ENCODE assay signal across 15 cellular contexts in the genomic region with DNA sequence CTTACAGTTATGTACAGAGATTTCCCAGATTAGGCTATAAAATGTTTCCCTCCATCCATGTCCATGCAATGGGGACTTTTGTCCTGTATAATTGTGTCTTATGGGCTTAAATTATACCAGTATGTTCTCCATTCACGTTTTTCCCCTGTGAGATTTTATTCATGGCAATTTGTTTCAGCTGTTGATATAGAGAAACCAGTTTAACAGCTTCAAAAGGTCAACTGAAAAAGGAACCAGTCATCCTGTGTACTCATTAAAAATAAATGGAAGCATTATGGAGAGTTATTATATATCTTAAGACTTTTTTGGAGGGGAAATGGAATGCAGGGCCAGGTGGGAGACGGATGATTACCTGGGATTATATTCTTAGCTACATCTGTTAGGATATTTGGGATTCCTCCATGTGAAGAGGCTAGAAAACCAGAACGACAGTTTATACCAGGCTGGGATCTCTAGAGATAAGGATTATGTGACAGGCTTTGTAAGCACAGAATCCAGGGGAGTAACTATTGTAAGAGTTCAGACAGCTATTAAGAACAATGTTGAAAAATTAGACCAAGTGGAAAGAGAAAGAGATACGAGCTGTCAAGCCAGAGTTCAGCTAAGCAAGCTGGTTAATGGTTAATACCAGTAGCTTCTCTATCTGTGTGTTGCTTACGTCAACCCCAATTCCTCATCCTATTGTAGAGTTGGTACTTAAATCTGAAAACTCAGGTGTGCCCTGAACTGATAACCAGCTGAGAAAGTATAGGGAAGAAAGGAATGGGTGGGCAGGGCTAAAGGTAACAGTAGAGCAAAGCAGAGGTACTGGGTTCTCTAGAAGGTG. TPM values are rescaled to one million over a fixed set of nuclear protein-coding genes. Genes with fewer than 3 reads are reported as not detected.
DNase-seq lines count a peak whose midpoint lies in the region; ATAC-seq and TF ChIP-seq lines count a peak whose summit lies in the region.
"Had no signal": no experiment of that assay in that cellular context is flagged by ENCODE, and none has a peak within 500 bp of the region (broad histone marks: within the 10 kb centered on the region; RNA-seq: fewer than 3 reads in every experiment).

No MANE protein-coding gene starts in this region.

- no peaks in the 10 kb centered on the region for H3K27me3 Mint-ChIP-seq in Calu3 (ENCODE audit: unreplicated experiment)
- peaks cover 31% of the 10 kb centered on the region for H3K27me3 Mint-ChIP-seq in activated naive CD8-positive, alpha-beta T cell treated with anti-CD3 and anti-CD28 coated beads for 36 hours

- DNase-seq in Calu3 (no peak), NCI-H2107 treated with DMSO at 0.1 percent for 48 hours (lab: John Stamatoyannopoulos, UW; ENCODE audit: unreplicated experiment) (no peak), GM13977 (ENCODE audit: low spot score) (no peak)
- no peak for DNase-seq in activated naive CD8-positive, alpha-beta T cell treated with anti-CD3 and anti-CD28 coated beads for 36 hours
- DNase-seq: activated CD4-positive, alpha-beta T cell treated with anti-CD3 and anti-CD28 coated beads for 48 hours; GDM1; glutamatergic neuron; NCI-H1930; SHP77 had no signal

- no peak for TF ChIP-seq CTCF in Calu3 (IDR thresholded peaks at IDR 0.05; ENCODE audit: unreplicated experiment)
- TF ChIP-seq CTCF in GM13977 (IDR thresholded peaks at IDR 0.05; ENCODE audit: extremely low read depth, insufficient read depth, missing control alignments), result no peak

- H3K4me1 Mint-ChIP-seq in Calu3 (ENCODE audit: low read depth, unreplicated experiment), result peaks cover 34% of the 10 kb centered on the region
- peaks cover 7% of the 10 kb centered on the region for H3K4me1 Mint-ChIP-seq in activated naive CD8-positive, alpha-beta T cell treated with anti-CD3 and anti-CD28 coated beads for 36 hours
- H3K4me1 Mint-ChIP-seq: activated naive CD4-positive, alpha-beta T cell treated with anti-CD3 and anti-CD28 coated beads, Interleukin-2, amount 50 U/mL, for 24 hours; stimulated activated effector memory CD8-positive, alpha-beta T cell treated with anti-CD3 and anti-CD28 coated beads, Interleukin-12 subunit alpha, Interleukin-12 subunit beta, amount 100 ng/mL, for 72 hours had no signal

- CTCF ChIA-PET in Calu3 (lab: Charles Lee), result interaction anchor here (0.6 to 1.7 kb wide), 7 partner anchors 12 to 49 kb away, joined by 3 to 9 read pairs (median 5); no protein-coding TSS in a partner anchor

- BruUV-seq in Calu3 (replicated peaks; lab: Mats Ljungman, UMichigan), result no TSS peak

- in situ Hi-C loops in GM13977 (cut with MboI; ENCODE audit: low pct_unique_long_range_greater_than_20kb, low sequenced_read_pairs, unreplicated experiment), result loop anchor here (5.0 kb wide), 1 partner anchor 43 kb away; no protein-coding TSS in a partner anchor

- peak overlapping the region; percentile 59 for H3K27ac Mint-ChIP-seq in Calu3 (ENCODE audit: unreplicated experiment)
- no peak overlapping the region for H3K27ac Mint-ChIP-seq in activated naive CD8-positive, alpha-beta T cell treated with anti-CD3 and anti-CD28 coated beads for 36 hours
- H3K27ac Mint-ChIP-seq: activated naive CD4-positive, alpha-beta T cell treated with anti-CD3 and anti-CD28 coated beads, Interleukin-2, amount 50 U/mL, for 24 hours; stimulated activated effector memory CD8-positive, alpha-beta T cell treated with anti-CD3 and anti-CD28 coated beads, Interleukin-12 subunit alpha, Interleukin-12 subunit beta, amount 100 ng/mL, for 72 hours had no signal

- peak overlapping the region; percentile 57 for H3K4me3 Mint-ChIP-seq in Calu3 (ENCODE audit: low read depth, unreplicated experiment)
- no peak overlapping the region for H3K4me3 Mint-ChIP-seq in activated naive CD8-positive, alpha-beta T cell treated with anti-CD3 and anti-CD28 coated beads for 36 hours
- H3K4me3 Mint-ChIP-seq: activated naive CD4-positive, alpha-beta T cell treated with anti-CD3 and anti-CD28 coated beads, Interleukin-2, amount 50 U/mL, for 24 hours; stimulated activated effector memory CD8-positive, alpha-beta T cell treated with anti-CD3 and anti-CD28 coated beads, Interleukin-12 subunit alpha, Interleukin-12 subunit beta, amount 100 ng/mL, for 72 hours had no signal

- ATAC-seq in GM19463 (IDR thresholded peaks at IDR 0.05; ENCODE audit: unreplicated experiment) (peak; percentile 67), HG03139 (IDR thresholded peaks at IDR 0.05; ENCODE audit: unreplicated experiment) (peak; percentile 45), esophagus mucosa (peak; percentile 44), GM18519 (IDR thresholded peaks at IDR 0.05; ENCODE audit: low FRiP score, unreplicated experiment) (no peak)
- ATAC-seq: stimulated activated effector memory CD8-positive, alpha-beta T cell treated with anti-CD3 and anti-CD28 coated beads, Interleukin-12 subunit alpha, Interleukin-12 subunit beta, amount 100 ng/mL, for 72 hours had no signal

- intact Hi-C loops in Calu3 (cut with micrococcal nuclease; ENCODE audit: unreplicated experiment), result loop anchor here (1.0 kb wide), 2 partner anchors 12 to 26 kb away; a partner anchor contains a TSS

- no peaks in the 10 kb centered on the region for H3K9me3 Mint-ChIP-seq in Calu3 (ENCODE audit: low read depth, unreplicated experiment)
- no peaks in the 10 kb centered on the region for H3K9me3 Mint-ChIP-seq in activated naive CD8-positive, alpha-beta T cell treated with anti-CD3 and anti-CD28 coated beads for 36 hours
- H3K9me3 Mint-ChIP-seq: activated naive CD4-positive, alpha-beta T cell treated with anti-CD3 and anti-CD28 coated beads, Interleukin-2, amount 50 U/mL, for 24 hours; stimulated activated effector memory CD8-positive, alpha-beta T cell treated with anti-CD3 and anti-CD28 coated beads, Interleukin-12 subunit alpha, Interleukin-12 subunit beta, amount 100 ng/mL, for 72 hours had no signal

- H3K36me3 Mint-ChIP-seq in Calu3 (ENCODE audit: insufficient read depth, unreplicated experiment), result no peaks in the 10 kb centered on the region
- H3K36me3 Mint-ChIP-seq in activated naive CD8-positive, alpha-beta T cell treated with anti-CD3 and anti-CD28 coated beads for 36 hours, result no peaks in the 10 kb centered on the region
- H3K36me3 Mint-ChIP-seq: activated naive CD4-positive, alpha-beta T cell treated with anti-CD3 and anti-CD28 coated beads, Interleukin-2, amount 50 U/mL, for 24 hours; stimulated activated effector memory CD8-positive, alpha-beta T cell treated with anti-CD3 and anti-CD28 coated beads, Interleukin-12 subunit alpha, Interleukin-12 subunit beta, amount 100 ng/mL, for 72 hours had no signal

RNA-seq across cellular contexts. Expression of a gene that starts 12.4 kb away (rescaled TPM):
- total RNA-seq in Calu3 (2022) (3.9 and 4.8 TPM in 2 replicates), esophagus mucosa (1.00 TPM)
- 1 to 10 TPM in 1 of 2 experiments, under 1 TPM in 1; 0.91 to 1.1 TPM for total RNA-seq in activated naive CD8-positive, alpha-beta T cell treated with anti-CD3 and anti-CD28 coated beads for 36 hours

RNA-seq across cellular contexts. Expression of a gene that starts 51.3 kb away (rescaled TPM):
- total RNA-seq in Calu3 (2022), result 155 and 199 TPM in 2 replicates
- total RNA-seq in esophagus mucosa, result 108 TPM
- total RNA-seq in activated naive CD8-positive, alpha-beta T cell treated with anti-CD3 and anti-CD28 coated beads for 36 hours, result 100 to 1,000 TPM; 289 to 292 TPM
